1 cellular context compared by ENCODE assay signal in genomic region chr17:6713130-6713917, GRCh38.
A peak's percentile ranks its signal among the peaks of the same experiment; 100 is the strongest.
TF ChIP-seq lines count a peak whose summit lies in the region.

SLC13A5 (minus strand) TSS chr17:6713369; CDS start chr17:6713333, 36 bp downstream.

TF ChIP-seq in HepG2, 621 proteins besides CTCF, POLR2A, EP300 and RAD21 (continued from another document and continues in another):
- TF ChIP-seq RNF219 (CRISPR knock-in tag; IDR thresholded peaks at IDR 0.05), result no peak
- TF ChIP-seq FOXP1 (IDR thresholded peaks at IDR 0.05), result no peak
- TF ChIP-seq FOXP1 (CRISPR knock-in tag; IDR thresholded peaks at IDR 0.05), result no peak
- no peak for TF ChIP-seq EHMT2 (IDR thresholded peaks at IDR 0.05; ENCODE audit: borderline replicate concordance, low read depth, low read length)
- TF ChIP-seq, protein P1, sequence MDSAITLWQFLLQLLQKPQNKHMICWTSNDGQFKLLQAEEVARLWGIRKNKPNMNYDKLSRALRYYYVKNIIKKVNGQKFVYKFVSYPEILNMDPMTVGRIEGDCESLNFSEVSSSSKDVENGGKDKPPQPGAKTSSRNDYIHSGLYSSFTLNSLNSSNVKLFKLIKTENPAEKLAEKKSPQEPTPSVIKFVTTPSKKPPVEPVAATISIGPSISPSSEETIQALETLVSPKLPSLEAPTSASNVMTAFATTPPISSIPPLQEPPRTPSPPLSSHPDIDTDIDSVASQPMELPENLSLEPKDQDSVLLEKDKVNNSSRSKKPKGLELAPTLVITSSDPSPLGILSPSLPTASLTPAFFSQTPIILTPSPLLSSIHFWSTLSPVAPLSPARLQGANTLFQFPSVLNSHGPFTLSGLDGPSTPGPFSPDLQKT (CRISPR knock-in tag; IDR thresholded peaks at IDR 0.05; ENCODE audit: borderline replicate concordance), result no peak
- peak; percentile 40; the same call in 1 of the 2 replicates for TF ChIP-seq TBP (CRISPR knock-in tag; IDR thresholded peaks at IDR 0.05)
- no peak for TF ChIP-seq TRIM22 (IDR thresholded peaks at IDR 0.05)
- TF ChIP-seq ZNF562 (CRISPR knock-in tag; IDR thresholded peaks at IDR 0.05; ENCODE audit: borderline replicate concordance), result no peak
- TF ChIP-seq ZNF33A (CRISPR knock-in tag; IDR thresholded peaks at IDR 0.05; ENCODE audit: borderline replicate concordance), result no peak
- no peak for TF ChIP-seq MZF1 (CRISPR knock-in tag; IDR thresholded peaks at IDR 0.05; ENCODE audit: borderline replicate concordance)
- TF ChIP-seq THYN1 (CRISPR knock-in tag; IDR thresholded peaks at IDR 0.05; ENCODE audit: borderline replicate concordance, low read depth), result no peak
- TF ChIP-seq NR2F1 (CRISPR knock-in tag; IDR thresholded peaks at IDR 0.05), result no peak
- TF ChIP-seq, protein P2, sequence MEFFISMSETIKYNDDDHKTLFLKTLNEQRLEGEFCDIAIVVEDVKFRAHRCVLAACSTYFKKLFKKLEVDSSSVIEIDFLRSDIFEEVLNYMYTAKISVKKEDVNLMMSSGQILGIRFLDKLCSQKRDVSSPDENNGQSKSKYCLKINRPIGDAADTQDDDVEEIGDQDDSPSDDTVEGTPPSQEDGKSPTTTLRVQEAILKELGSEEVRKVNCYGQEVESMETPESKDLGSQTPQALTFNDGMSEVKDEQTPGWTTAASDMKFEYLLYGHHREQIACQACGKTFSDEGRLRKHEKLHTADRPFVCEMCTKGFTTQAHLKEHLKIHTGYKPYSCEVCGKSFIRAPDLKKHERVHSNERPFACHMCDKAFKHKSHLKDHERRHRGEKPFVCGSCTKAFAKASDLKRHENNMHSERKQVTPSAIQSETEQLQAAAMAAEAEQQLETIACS (CRISPR knock-in tag; IDR thresholded peaks at IDR 0.05), result peak; percentile 59
- peak; percentile 100 for TF ChIP-seq DRAP1 (CRISPR knock-in tag; IDR thresholded peaks at IDR 0.05)
- TF ChIP-seq ZNF280D (CRISPR knock-in tag; IDR thresholded peaks at IDR 0.05), result 0 out of 2 replicates have a peak, but pooled peaks have one; percentile 43
- TF ChIP-seq, protein P3, sequence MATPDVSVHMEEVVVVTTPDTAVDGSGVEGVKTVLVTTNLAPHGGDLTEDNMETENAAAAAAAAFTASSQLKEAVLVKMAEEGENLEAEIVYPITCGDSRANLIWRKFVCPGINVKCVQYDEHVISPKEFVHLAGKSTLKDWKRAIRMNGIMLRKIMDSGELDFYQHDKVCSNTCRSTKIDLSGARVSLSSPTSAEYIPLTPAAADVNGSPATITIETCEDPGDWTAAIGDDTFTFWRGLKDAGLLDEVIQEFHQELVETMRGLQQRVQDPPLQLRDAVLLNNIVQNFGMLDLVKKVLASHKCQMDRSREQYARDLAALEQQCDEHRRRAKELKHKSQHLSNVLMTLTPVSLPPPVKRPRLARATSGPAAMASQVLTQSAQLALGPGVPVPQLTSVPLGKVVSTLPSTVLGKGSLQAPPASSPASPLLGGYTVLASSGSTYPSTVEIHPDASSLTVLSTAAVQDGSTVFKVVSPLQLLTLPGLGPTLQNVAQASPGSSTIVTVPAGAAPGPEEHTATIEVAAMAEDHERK (CRISPR knock-in tag; IDR thresholded peaks at IDR 0.05; ENCODE audit: low read depth), result no peak
- TF ChIP-seq NR2F6 (IDR thresholded peaks at IDR 0.05), result 0 out of 2 replicates have a peak, but pooled peaks have one; percentile 22
- peak; percentile 50; the same call in 1 of the 2 replicates for TF ChIP-seq NR2F6 (CRISPR knock-in tag; IDR thresholded peaks at IDR 0.05)
- TF ChIP-seq SALL1 (CRISPR knock-in tag; IDR thresholded peaks at IDR 0.05), result peak; percentile 73
- TF ChIP-seq, protein P4, sequence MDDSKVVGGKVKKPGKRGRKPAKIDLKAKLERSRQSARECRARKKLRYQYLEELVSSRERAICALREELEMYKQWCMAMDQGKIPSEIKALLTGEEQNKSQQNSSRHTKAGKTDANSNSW (CRISPR knock-in tag; IDR thresholded peaks at IDR 0.05; ENCODE audit: borderline replicate concordance), result no peak
- TF ChIP-seq, protein P5, sequence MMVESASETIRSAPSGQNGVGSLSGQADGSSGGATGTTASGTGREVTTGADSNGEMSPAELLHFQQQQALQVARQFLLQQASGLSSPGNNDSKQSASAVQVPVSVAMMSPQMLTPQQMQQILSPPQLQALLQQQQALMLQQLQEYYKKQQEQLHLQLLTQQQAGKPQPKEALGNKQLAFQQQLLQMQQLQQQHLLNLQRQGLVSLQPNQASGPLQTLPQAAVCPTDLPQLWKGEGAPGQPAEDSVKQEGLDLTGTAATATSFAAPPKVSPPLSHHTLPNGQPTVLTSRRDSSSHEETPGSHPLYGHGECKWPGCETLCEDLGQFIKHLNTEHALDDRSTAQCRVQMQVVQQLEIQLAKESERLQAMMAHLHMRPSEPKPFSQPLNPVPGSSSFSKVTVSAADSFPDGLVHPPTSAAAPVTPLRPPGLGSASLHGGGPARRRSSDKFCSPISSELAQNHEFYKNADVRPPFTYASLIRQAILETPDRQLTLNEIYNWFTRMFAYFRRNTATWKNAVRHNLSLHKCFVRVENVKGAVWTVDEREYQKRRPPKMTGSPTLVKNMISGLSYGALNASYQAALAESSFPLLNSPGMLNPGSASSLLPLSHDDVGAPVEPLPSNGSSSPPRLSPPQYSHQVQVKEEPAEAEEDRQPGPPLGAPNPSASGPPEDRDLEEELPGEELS (CRISPR knock-in tag; IDR thresholded peaks at IDR 0.05), result no peak; the same call in none of the 2 replicates
- TF ChIP-seq, protein P6, sequence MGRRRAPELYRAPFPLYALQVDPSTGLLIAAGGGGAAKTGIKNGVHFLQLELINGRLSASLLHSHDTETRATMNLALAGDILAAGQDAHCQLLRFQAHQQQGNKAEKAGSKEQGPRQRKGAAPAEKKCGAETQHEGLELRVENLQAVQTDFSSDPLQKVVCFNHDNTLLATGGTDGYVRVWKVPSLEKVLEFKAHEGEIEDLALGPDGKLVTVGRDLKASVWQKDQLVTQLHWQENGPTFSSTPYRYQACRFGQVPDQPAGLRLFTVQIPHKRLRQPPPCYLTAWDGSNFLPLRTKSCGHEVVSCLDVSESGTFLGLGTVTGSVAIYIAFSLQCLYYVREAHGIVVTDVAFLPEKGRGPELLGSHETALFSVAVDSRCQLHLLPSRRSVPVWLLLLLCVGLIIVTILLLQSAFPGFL (CRISPR knock-in tag; IDR thresholded peaks at IDR 0.05), result peak; percentile 38; the same call in 1 of the 2 replicates
- TF ChIP-seq SRY (CRISPR knock-in tag; IDR thresholded peaks at IDR 0.05), result peak; percentile 69
- TF ChIP-seq, protein P7, sequence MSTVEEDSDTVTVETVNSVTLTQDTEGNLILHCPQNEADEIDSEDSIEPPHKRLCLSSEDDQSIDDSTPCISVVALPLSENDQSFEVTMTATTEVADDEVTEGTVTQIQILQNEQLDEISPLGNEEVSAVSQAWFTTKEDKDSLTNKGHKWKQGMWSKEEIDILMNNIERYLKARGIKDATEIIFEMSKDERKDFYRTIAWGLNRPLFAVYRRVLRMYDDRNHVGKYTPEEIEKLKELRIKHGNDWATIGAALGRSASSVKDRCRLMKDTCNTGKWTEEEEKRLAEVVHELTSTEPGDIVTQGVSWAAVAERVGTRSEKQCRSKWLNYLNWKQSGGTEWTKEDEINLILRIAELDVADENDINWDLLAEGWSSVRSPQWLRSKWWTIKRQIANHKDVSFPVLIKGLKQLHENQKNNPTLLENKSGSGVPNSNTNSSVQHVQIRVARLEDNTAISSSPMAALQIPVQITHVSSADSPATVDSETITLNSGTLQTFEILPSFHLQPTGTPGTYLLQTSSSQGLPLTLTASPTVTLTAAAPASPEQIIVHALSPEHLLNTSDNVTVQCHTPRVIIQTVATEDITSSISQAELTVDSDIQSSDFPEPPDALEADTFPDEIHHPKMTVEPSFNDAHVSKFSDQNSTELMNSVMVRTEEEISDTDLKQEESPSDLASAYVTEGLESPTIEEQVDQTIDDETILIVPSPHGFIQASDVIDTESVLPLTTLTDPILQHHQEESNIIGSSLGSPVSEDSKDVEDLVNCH (CRISPR knock-in tag; IDR thresholded peaks at IDR 0.05), result no peak
- TF ChIP-seq MEIS2 (CRISPR knock-in tag; IDR thresholded peaks at IDR 0.05), result peak; percentile 75
- no peak for TF ChIP-seq ZNF326 (CRISPR knock-in tag; IDR thresholded peaks at IDR 0.05; ENCODE audit: borderline replicate concordance)
- peak; percentile 84 for TF ChIP-seq SP4 (CRISPR knock-in tag; IDR thresholded peaks at IDR 0.05)
- peak; percentile 42; the same call in 1 of the 2 replicates for TF ChIP-seq REL (CRISPR knock-in tag; conservative IDR thresholded peaks at IDR 0.05)
- TF ChIP-seq, protein P8, sequence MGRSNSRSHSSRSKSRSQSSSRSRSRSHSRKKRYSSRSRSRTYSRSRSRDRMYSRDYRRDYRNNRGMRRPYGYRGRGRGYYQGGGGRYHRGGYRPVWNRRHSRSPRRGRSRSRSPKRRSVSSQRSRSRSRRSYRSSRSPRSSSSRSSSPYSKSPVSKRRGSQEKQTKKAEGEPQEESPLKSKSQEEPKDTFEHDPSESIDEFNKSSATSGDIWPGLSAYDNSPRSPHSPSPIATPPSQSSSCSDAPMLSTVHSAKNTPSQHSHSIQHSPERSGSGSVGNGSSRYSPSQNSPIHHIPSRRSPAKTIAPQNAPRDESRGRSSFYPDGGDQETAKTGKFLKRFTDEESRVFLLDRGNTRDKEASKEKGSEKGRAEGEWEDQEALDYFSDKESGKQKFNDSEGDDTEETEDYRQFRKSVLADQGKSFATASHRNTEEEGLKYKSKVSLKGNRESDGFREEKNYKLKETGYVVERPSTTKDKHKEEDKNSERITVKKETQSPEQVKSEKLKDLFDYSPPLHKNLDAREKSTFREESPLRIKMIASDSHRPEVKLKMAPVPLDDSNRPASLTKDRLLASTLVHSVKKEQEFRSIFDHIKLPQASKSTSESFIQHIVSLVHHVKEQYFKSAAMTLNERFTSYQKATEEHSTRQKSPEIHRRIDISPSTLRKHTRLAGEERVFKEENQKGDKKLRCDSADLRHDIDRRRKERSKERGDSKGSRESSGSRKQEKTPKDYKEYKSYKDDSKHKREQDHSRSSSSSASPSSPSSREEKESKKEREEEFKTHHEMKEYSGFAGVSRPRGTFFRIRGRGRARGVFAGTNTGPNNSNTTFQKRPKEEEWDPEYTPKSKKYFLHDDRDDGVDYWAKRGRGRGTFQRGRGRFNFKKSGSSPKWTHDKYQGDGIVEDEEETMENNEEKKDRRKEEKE (IDR thresholded peaks at IDR 0.05), result no peak
- no peak for TF ChIP-seq NFATC3 (CRISPR knock-in tag; IDR thresholded peaks at IDR 0.05)
- no peak for TF ChIP-seq KDM5A (IDR thresholded peaks at IDR 0.05; ENCODE audit: borderline replicate concordance, low read length)
- TF ChIP-seq ZNF530 (CRISPR knock-in tag; IDR thresholded peaks at IDR 0.05; ENCODE audit: low read depth), result no peak
- peak; percentile 91 for TF ChIP-seq ZNF354B (CRISPR knock-in tag; IDR thresholded peaks at IDR 0.05)
- TF ChIP-seq SIN3A (IDR thresholded peaks at IDR 0.05; ENCODE audit: borderline replicate concordance, low read depth, low read length), result peak; percentile 86; the same call in 1 of the 2 replicates
- TF ChIP-seq CSRNP1 (CRISPR knock-in tag; IDR thresholded peaks at IDR 0.05), result peak; percentile 94
